ENCODE assay signal across 15 cellular contexts in the genomic region with DNA sequence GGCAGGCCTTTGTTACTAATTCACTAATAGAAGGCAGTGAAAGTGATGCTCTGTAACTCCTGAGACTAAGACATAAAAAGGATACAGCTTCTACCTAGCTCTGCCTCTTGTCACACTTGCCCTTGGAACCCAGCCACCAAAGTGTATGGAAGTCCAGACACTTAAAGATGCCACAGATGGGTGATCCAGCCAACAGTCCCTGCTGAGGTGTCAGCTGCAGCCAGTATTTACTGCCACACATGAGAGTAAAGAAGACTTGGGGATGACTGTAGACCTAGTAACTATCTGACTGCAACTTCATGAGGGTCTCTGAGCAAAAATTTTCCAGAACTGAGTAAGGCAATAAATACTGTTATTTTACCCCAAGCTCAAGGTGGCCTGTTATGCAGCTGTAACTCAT. TPM values are rescaled to one million over a fixed set of nuclear protein-coding genes. Genes with fewer than 3 reads are reported as not detected.
A peak's percentile ranks its signal among the peaks of the same experiment; 100 is the strongest.
DNase-seq lines count a peak whose midpoint lies in the region; ATAC-seq, FAIRE-seq and TF ChIP-seq lines count a peak whose summit lies in the region.
"Had no signal": no experiment of that assay in that cellular context is flagged by ENCODE, and none has a peak within 500 bp of the region (broad histone marks: within the 10 kb centered on the region; RNA-seq: fewer than 3 reads in every experiment).

No MANE protein-coding gene starts in this region.

- no peak for TF ChIP-seq POLR2A in K562 (conservative IDR thresholded peaks at IDR 0.05)

- POLR2A ChIA-PET in K562 (lab: Yijun Ruan, JAX), result interaction anchor here (0.5 to 4.5 kb wide), 5 partner anchors 8 to 559 kb away, joined by 3 to 46 read pairs (median 4); a partner anchor contains a TSS

- no peak overlapping the region for H3K4me3 ChIP-seq in K562
- H3K4me3 ChIP-seq: MG63 had no signal

- H3K4me1 ChIP-seq in K562 (replicated peaks in 1 of 2; ENCODE audit: control insufficient read depth in 2 of 2, insufficient read depth in 2 of 2, low read length in 2 of 2), result peaks cover 21 to 68% of the 10 kb centered on the region in 2 experiments

- peak overlapping the region; percentile 35 for H3K4me2 ChIP-seq in K562 (ENCODE audit: insufficient read depth, low read length)

- TF ChIP-seq EP300 in K562 (IDR thresholded peaks at IDR 0.05; ENCODE audit: low read length), result no peak

- no peaks in the 10 kb centered on the region for H3K9me1 ChIP-seq in K562 (ENCODE audit: control insufficient read depth, insufficient read depth, low read length)

- no peak overlapping the region for H2AFZ ChIP-seq in K562 (ENCODE audit: low read depth, low read length)

- intact Hi-C loops in activated naive CD4-positive, alpha-beta T cell treated with anti-CD3 and anti-CD28 coated beads for 36 hours (cut with micrococcal nuclease), result loop anchor here (2.0 kb wide), 1 partner anchor 80 kb away; a partner anchor contains a TSS
- intact Hi-C loops in K562 (cut with micrococcal nuclease), result no loop called here

- H3K9me3 ChIP-seq in K562 (replicated peaks; ENCODE audit: control insufficient read depth, insufficient read depth, low read depth, low read length), result no peaks in the 10 kb centered on the region
- H3K9me3 ChIP-seq: MG63 had no signal

- CTCF ChIA-PET in activated naive CD4-positive, alpha-beta T cell treated with anti-CD3 and anti-CD28 coated beads for 36 hours (lab: Charles Lee), result no interaction called here
- CTCF ChIA-PET in K562 (lab: Yijun Ruan, JAX; ENCODE audit: low intra/inter-chr PET ratio), result no interaction called here

- H3K36me3 ChIP-seq in K562 (ENCODE audit: control insufficient read depth, insufficient read depth, low read length), result peaks cover 49% of the 10 kb centered on the region

- H3K27me3 ChIP-seq in K562 (ENCODE audit: control insufficient read depth in 2 of 2, insufficient read depth in 2 of 2, low read length in 2 of 2), result no peaks in the 10 kb centered on the region
- H3K27me3 ChIP-seq: MG63 had no signal

- H3K36me3 Mint-ChIP-seq in activated naive CD4-positive, alpha-beta T cell treated with anti-CD3 and anti-CD28 coated beads for 36 hours (ENCODE audit: low read depth), result peaks cover 19% of the 10 kb centered on the region
- H3K36me3 Mint-ChIP-seq in stimulated activated naive CD8-positive, alpha-beta T cell treated with anti-CD3 and anti-CD28 coated beads, Interleukin-15, Interleukin-2, amounts not matched to agents 100 ng/mL and 50 ng/mL, for 24 hours (ENCODE audit: low read depth), result peaks cover 49% of the 10 kb centered on the region

- no peaks in the 10 kb centered on the region for H3K27me3 Mint-ChIP-seq in activated naive CD4-positive, alpha-beta T cell treated with anti-CD3 and anti-CD28 coated beads for 36 hours (ENCODE audit: low read depth)
- no peaks in the 10 kb centered on the region for H3K27me3 Mint-ChIP-seq in stimulated activated naive CD8-positive, alpha-beta T cell treated with anti-CD3 and anti-CD28 coated beads, Interleukin-15, Interleukin-2, amounts not matched to agents 100 ng/mL and 50 ng/mL, for 24 hours

- H3K4me3 Mint-ChIP-seq in activated naive CD4-positive, alpha-beta T cell treated with anti-CD3 and anti-CD28 coated beads for 36 hours, result no peak overlapping the region
- H3K4me3 Mint-ChIP-seq in stimulated activated naive CD8-positive, alpha-beta T cell treated with anti-CD3 and anti-CD28 coated beads, Interleukin-15, Interleukin-2, amounts not matched to agents 100 ng/mL and 50 ng/mL, for 24 hours, result peak overlapping the region; percentile 6
- H3K4me3 Mint-ChIP-seq: neural crest cell had no signal

- H3K9me3 Mint-ChIP-seq in activated naive CD4-positive, alpha-beta T cell treated with anti-CD3 and anti-CD28 coated beads for 36 hours, result no peaks in the 10 kb centered on the region
- no peaks in the 10 kb centered on the region for H3K9me3 Mint-ChIP-seq in stimulated activated naive CD8-positive, alpha-beta T cell treated with anti-CD3 and anti-CD28 coated beads, Interleukin-15, Interleukin-2, amounts not matched to agents 100 ng/mL and 50 ng/mL, for 24 hours
- H3K9me3 Mint-ChIP-seq: neural crest cell had no signal

- TF ChIP-seq CTCF in K562 (IDR thresholded peaks at IDR 0.05 in 2 of 3, conservative IDR thresholded peaks at IDR 0.05 in 1 of 3; ENCODE audit: insufficient read depth in 2 of 3, low read depth in 1 of 3, low read length in 3 of 3), result no peak

- TF ChIP-seq RAD21 in K562 (CRISPR knock-in tag; conservative IDR thresholded peaks at IDR 0.05 in 1 of 2, IDR thresholded peaks at IDR 0.05 in 1 of 2), result no peak

- no peak overlapping the region for H3K9ac ChIP-seq in K562 (ENCODE audit: insufficient read depth in 1 of 2, low read depth in 2 of 2, low read length in 2 of 2)

- H3K27ac Mint-ChIP-seq in activated naive CD4-positive, alpha-beta T cell treated with anti-CD3 and anti-CD28 coated beads for 36 hours, result peak overlapping the region; percentile 91
- H3K27ac Mint-ChIP-seq in stimulated activated naive CD8-positive, alpha-beta T cell treated with anti-CD3 and anti-CD28 coated beads, Interleukin-15, Interleukin-2, amounts not matched to agents 100 ng/mL and 50 ng/mL, for 24 hours, result peak overlapping the region; percentile 91

- peak; percentile 42 for DNase-seq in activated naive CD4-positive, alpha-beta T cell treated with anti-CD3 and anti-CD28 coated beads for 36 hours
- DNase-seq in activated naive CD4-positive, alpha-beta T cell treated with Interleukin-2 at 50 U/mL for 16 hours, result no peak
- DNase-seq in NAMALWA (ENCODE audit: low spot score), result peak; percentile 35
- DNase-seq in K562 (ENCODE audit: extremely low read depth in 1 of 4, low spot score in 3 of 4), result no peak
- DNase-seq in NCI-H146 (lab: John Stamatoyannopoulos, UW), result no peak
- no peak for DNase-seq in stimulated activated CD8-positive, alpha-beta memory T cell treated with anti-CD3 and anti-CD28 coated beads, Interleukin-4, amount 100 ng/mL, for 48 hours
- DNase-seq in H4 (ENCODE audit: low spot score), result no peak
- DNase-seq: activated CD8-positive, alpha-beta memory T cell treated with anti-CD3 and anti-CD28 coated beads, Interleukin-2, amount 50 U/mL, for 48 hours; islet precursor cell; MG63; NCI-H526; stimulated activated CD4-positive, alpha-beta T cell treated with anti-CD3 and anti-CD28 coated beads, Interleukin-15, amount 100 ng/mL, for 24 hours had no signal

- peaks cover 76% of the 10 kb centered on the region for H3K4me1 Mint-ChIP-seq in activated naive CD4-positive, alpha-beta T cell treated with anti-CD3 and anti-CD28 coated beads for 36 hours (ENCODE audit: low read depth)
- H3K4me1 Mint-ChIP-seq in stimulated activated naive CD8-positive, alpha-beta T cell treated with anti-CD3 and anti-CD28 coated beads, Interleukin-15, Interleukin-2, amounts not matched to agents 100 ng/mL and 50 ng/mL, for 24 hours (ENCODE audit: low read depth), result peaks cover 84% of the 10 kb centered on the region

- in situ Hi-C loops in K562 (cut with MboI), result no loop called here

- FAIRE-seq in K562 (lab: Jason Lieb, UNC), result no peak

- peaks cover 99% of the 10 kb centered on the region for H3K79me2 ChIP-seq in K562 (ENCODE audit: control insufficient read depth, insufficient read depth, low read length)

- peak overlapping the region; percentile 19; the same call in 2 of the 3 replicates for H3K27ac ChIP-seq in K562 (ENCODE audit: extremely low read depth, low read depth, low read length)

- ATAC-seq in K562, result no peak
- ATAC-seq: HCT116 had no signal

- BruUV-seq in K562 (replicated peaks; lab: Mats Ljungman, UMichigan), result no TSS peak

- peaks cover 4% of the 10 kb centered on the region; the same call in 1 of the 2 replicates for H4K20me1 ChIP-seq in K562 (replicated peaks; ENCODE audit: control insufficient read depth, insufficient read depth, low read length)

RNA-seq across cellular contexts. Expression of a gene that starts 8.8 kb away (rescaled TPM):
- total RNA-seq in activated naive CD4-positive, alpha-beta T cell treated with anti-CD3 and anti-CD28 coated beads for 36 hours, result 100 to 1,000 TPM; 164 to 168 TPM
- 126 and 186 TPM in 2 replicates for total RNA-seq in K562 (2011; cell fraction: chromatin; rRNA removed; ENCODE audit: low replicate concordance)
- total RNA-seq in K562 (2011; cell fraction: nucleolus; rRNA removed), result 67.8 and 69.7 TPM in 2 replicates
- total RNA-seq in K562 (2011; cell fraction: nucleoplasm; rRNA removed), result 91.2 and 93.2 TPM in 2 replicates
- total RNA-seq in K562 (2014; rRNA removed) (117 and 121 TPM in 2 replicates), K562 (2014; rRNA removed; fragmentation: Illumina TruSeq; extraction: Trizol) (136 and 150 TPM in 2 replicates), K562 (2015; rRNA removed; fragmentation: Illumina TruSeq; extraction: Trizol) (113 and 119 TPM in 2 replicates), K562 (2021) (154 and 160 TPM in 2 replicates)
- polyA plus RNA-seq in K562 (2011; rRNA removed) (84.5 and 140 TPM in 2 replicates), K562 (2014; fragmentation: Illumina TruSeq; extraction: Trizol) (146 and 184 TPM in 2 replicates), K562 (2014; fragmentation: Nextera tagmentation; extraction: Ambion mirVana) (100 to 1,000 TPM; 153 to 294 TPM), K562 (2014; rRNA removed) (138 and 150 TPM in 2 replicates)
- 58.0 and 63.5 TPM in 2 replicates for polyA plus RNA-seq in K562 (2011; cell fraction: cytosol; rRNA removed)
- 45.7 and 56.5 TPM in 2 replicates for polyA plus RNA-seq in K562 (2011; cell fraction: nucleus; rRNA removed)
- polyA plus RNA-seq in K562 (2012), result 116 and 117 TPM in 2 replicates
- polyA minus RNA-seq in K562 (2011; rRNA and poly(A)+ RNA removed), result 120 and 149 TPM in 2 replicates
- polyA minus RNA-seq in K562 (2011; cell fraction: cytosol; rRNA and poly(A)+ RNA removed), result 57.3 and 73.7 TPM in 2 replicates
- polyA minus RNA-seq in K562 (2011; cell fraction: nucleus; rRNA and poly(A)+ RNA removed), result 37.7 and 46.2 TPM in 2 replicates
- total RNA-seq in H4 (2014; rRNA removed; shearing (Covaris generic)), result 57.9 and 77.3 TPM in 2 replicates

RNA-seq across cellular contexts. Expression of a gene that starts 12.8 kb away (rescaled TPM):
- total RNA-seq in activated naive CD4-positive, alpha-beta T cell treated with anti-CD3 and anti-CD28 coated beads for 36 hours, result 10 to 100 TPM; 63.0 to 65.0 TPM
- 24.4 and 30.0 TPM in 2 replicates for total RNA-seq in K562 (2011; cell fraction: chromatin; rRNA removed; ENCODE audit: low replicate concordance)
- total RNA-seq in K562 (2011; cell fraction: nucleolus; rRNA removed), result 37.7 and 42.0 TPM in 2 replicates
- total RNA-seq in K562 (2011; cell fraction: nucleoplasm; rRNA removed), result 29.3 and 30.0 TPM in 2 replicates
- total RNA-seq in K562 (2014; rRNA removed) (85.5 and 118 TPM in 2 replicates), K562 (2014; rRNA removed; fragmentation: Illumina TruSeq; extraction: Trizol) (210 and 223 TPM in 2 replicates), K562 (2015; rRNA removed; fragmentation: Illumina TruSeq; extraction: Trizol) (156 and 159 TPM in 2 replicates), K562 (2021) (100 and 120 TPM in 2 replicates)
- polyA plus RNA-seq in K562 (2011; rRNA removed) (159 and 254 TPM in 2 replicates), K562 (2014; fragmentation: Illumina TruSeq; extraction: Trizol) (233 and 247 TPM in 2 replicates), K562 (2014; fragmentation: Nextera tagmentation; extraction: Ambion mirVana) (100 to 1,000 TPM; 166 to 180 TPM), K562 (2014; rRNA removed) (229 and 236 TPM in 2 replicates)
- 140 and 222 TPM in 2 replicates for polyA plus RNA-seq in K562 (2011; cell fraction: cytosol; rRNA removed)
- 80.2 and 83.9 TPM in 2 replicates for polyA plus RNA-seq in K562 (2011; cell fraction: nucleus; rRNA removed)
- 79.4 and 107 TPM in 2 replicates for polyA plus RNA-seq in K562 (2012)
- polyA minus RNA-seq in K562 (2011; rRNA and poly(A)+ RNA removed), result 52.6 and 74.0 TPM in 2 replicates
- 36.0 and 50.0 TPM in 2 replicates for polyA minus RNA-seq in K562 (2011; cell fraction: cytosol; rRNA and poly(A)+ RNA removed)
- polyA minus RNA-seq in K562 (2011; cell fraction: nucleus; rRNA and poly(A)+ RNA removed), result 21.9 and 31.7 TPM in 2 replicates
- 86.1 and 92.3 TPM in 2 replicates for total RNA-seq in H4 (2014; rRNA removed; shearing (Covaris generic))

Comparison
In these comparisons a context has a peak if more than half of its experiments do, and no peak if none do; other contexts are left out.
1. DNase-seq: peak in activated naive CD4-positive, alpha-beta T cell treated with anti-CD3 and anti-CD28 coated beads for 36 hours (single experiment) and NAMALWA (single experiment); none in activated naive CD4-positive, alpha-beta T cell treated with Interleukin-2 at 50 U/mL for 16 hours (single experiment), K562 (0 of 4), NCI-H146 (single experiment), stimulated activated CD8-positive, alpha-beta memory T cell treated with anti-CD3 and anti-CD28 coated beads, Interleukin-4, amount 100 ng/mL, for 48 hours (single experiment) and H4 (single experiment).